In the genomic region with DNA sequence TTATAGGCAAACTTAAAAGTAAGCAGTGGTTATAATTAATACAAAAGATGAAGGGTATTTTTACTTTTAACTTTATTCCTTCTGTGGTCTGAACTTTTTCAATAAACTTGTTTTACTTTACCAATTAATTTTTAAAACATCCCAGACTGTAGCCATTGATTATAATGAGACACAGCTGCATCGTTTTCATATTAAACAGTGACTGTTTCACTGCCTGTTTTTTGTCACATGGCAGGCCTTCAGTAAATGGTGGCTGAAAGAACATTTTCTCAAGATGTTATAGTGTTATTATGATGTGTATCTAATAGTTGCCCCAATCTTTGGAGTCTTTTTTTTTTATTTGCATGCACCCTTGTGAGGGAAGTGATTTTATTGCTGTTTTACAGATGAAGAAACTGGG, we compare ENCODE assay signal across 26 cellular contexts.
"Had no signal": no experiment of that assay in that cellular context is flagged by ENCODE, and none has a peak within 500 bp of the region (broad histone marks: within the 10 kb centered on the region; RNA-seq: fewer than 3 reads in every experiment).

No MANE protein-coding gene starts in this region.

- DNase-seq: kidney; left colon; left lung; lower lobe of right lung; mammary epithelial cell; mesenchymal stem cell; naive thymus-derived CD8-positive, alpha-beta T cell; nucleus accumbens; pancreas; posterior cingulate gyrus; retina; right cardiac atrium; stimulated activated CD4-positive, alpha-beta T cell treated with anti-CD3 and anti-CD28 coated beads, Interleukin-12 subunit alpha, Interleukin-12 subunit beta, amount 100 ng/mL, for 4 hours; stimulated activated CD4-positive, alpha-beta T cell treated with anti-CD3 and anti-CD28 coated beads, Interleukin-15, amount 100 ng/mL, for 24 hours; stimulated activated CD4-positive, alpha-beta T cell treated with anti-CD3 and anti-CD28 coated beads, Interleukin-2, amount 100 ng/mL, for 24 hours; stimulated activated CD4-positive, alpha-beta T cell treated with anti-CD3 and anti-CD28 coated beads, Interleukin-4, amount 100 ng/mL, for 1 hour; stimulated activated naive B cell treated with anti-CD40 and anti-IgM and Interleukin-4, amounts not matched to agents 10 μg/mL and 1 μg/mL and 100 μg/mL, for 72 hours; stimulated activated naive CD8-positive, alpha-beta T cell treated with anti-CD3 and anti-CD28 coated beads, Interleukin-15, Interleukin-2, amounts not matched to agents 100 U/mL and 50 U/mL, for 24 hours; stomach; testis; thyroid gland; transverse colon; upper lobe of left lung had no signal

- H3K27ac ChIP-seq: left lung, lower lobe of right lung, pancreas, prostate gland, skin epidermis, testis, thyroid gland, transverse colon, upper lobe of left lung, vagina had no signal

- H3K4me3 ChIP-seq: left lung, lower lobe of right lung, pancreas, prostate gland, skin epidermis, stomach, testis, thyroid gland, transverse colon, upper lobe of left lung, vagina had no signal

- H3K9me3 ChIP-seq: left lung, lower lobe of right lung, pancreas, prostate gland, stomach, testis, thyroid gland, transverse colon, upper lobe of left lung, vagina had no signal

- H3K27me3 ChIP-seq: pancreas, stomach, testis, thyroid gland, transverse colon, upper lobe of left lung, vagina had no signal

- H3K36me3 ChIP-seq: left lung, lower lobe of right lung, pancreas, prostate gland, stomach, thyroid gland, transverse colon, upper lobe of left lung, vagina had no signal

- H3K4me1 ChIP-seq: prostate gland, testis had no signal
